20 cellular contexts compared by ENCODE assay signal in genomic region chr12:25797335-25797863, GRCh38.
"Had no signal": no experiment of that assay in that cellular context is flagged by ENCODE, and none has a peak within 500 bp of the region (broad histone marks: within the 10 kb centered on the region; RNA-seq: fewer than 3 reads in every experiment).

No MANE protein-coding gene starts in this region.

- H3K27ac Mint-ChIP-seq: activated B cell treated with CpG ODN at 0.5 μM for 24 hours; activated CD4-positive, alpha-beta memory T cell treated with anti-CD3 and anti-CD28 coated beads for 36 hours; activated naive CD8-positive, alpha-beta T cell treated with anti-CD3 and anti-CD28 coated beads for 36 hours; effector memory CD8-positive, alpha-beta T cell; type B pancreatic cell had no signal

- H3K27me3 ChIP-seq: colonic mucosa, dorsolateral prefrontal cortex, vagina had no signal

- DNase-seq: activated B cell treated with CpG ODN at 0.5 μM for 24 hours; activated CD4-positive, alpha-beta memory T cell treated with anti-CD3 and anti-CD28 coated beads for 36 hours; activated CD4-positive, alpha-beta T cell treated with anti-CD3 and anti-CD28 coated beads for 4 hours; activated naive CD4-positive, alpha-beta T cell treated with Interleukin-2 at 50 U/mL for 16 hours; activated naive CD8-positive, alpha-beta T cell treated with anti-CD3 and anti-CD28 coated beads for 36 hours; activated T-cell treated with anti-CD3 and anti-CD28 coated beads, Interleukin-2, amount 50 U/mL, for 48 hours; colonic mucosa; dorsolateral prefrontal cortex; effector memory CD8-positive, alpha-beta T cell; lower lobe of right lung; mucosa of descending colon; retina; stimulated activated CD4-positive, alpha-beta T cell treated with anti-CD3 and anti-CD28 coated beads, Interleukin-4, amount 100 ng/mL, for 24 hours; stimulated activated naive CD4-positive, alpha-beta T cell treated with Interleukin-2 at 50 U/mL for 16 hours; T1000 had no signal

- H3K27me3 Mint-ChIP-seq: activated CD4-positive, alpha-beta memory T cell treated with anti-CD3 and anti-CD28 coated beads for 36 hours; activated naive CD8-positive, alpha-beta T cell treated with anti-CD3 and anti-CD28 coated beads for 36 hours; effector memory CD8-positive, alpha-beta T cell; type B pancreatic cell had no signal

- H3K36me3 ChIP-seq: colonic mucosa, lower lobe of right lung, thoracic aorta, vagina had no signal

- H3K4me3 ChIP-seq: colonic mucosa, dorsolateral prefrontal cortex, lower lobe of right lung, mucosa of descending colon, thoracic aorta, vagina had no signal

- H3K36me3 Mint-ChIP-seq: activated CD4-positive, alpha-beta memory T cell treated with anti-CD3 and anti-CD28 coated beads for 36 hours; activated naive CD8-positive, alpha-beta T cell treated with anti-CD3 and anti-CD28 coated beads for 36 hours; type B pancreatic cell had no signal

- H3K27ac ChIP-seq: colonic mucosa, dorsolateral prefrontal cortex, lower lobe of right lung, thoracic aorta, vagina had no signal

- H3K4me1 Mint-ChIP-seq: activated B cell treated with CpG ODN at 0.5 μM for 24 hours had no signal

- H3K9me3 Mint-ChIP-seq: activated B cell treated with CpG ODN at 0.5 μM for 24 hours; activated CD4-positive, alpha-beta memory T cell treated with anti-CD3 and anti-CD28 coated beads for 36 hours had no signal

- H3K4me3 Mint-ChIP-seq: activated B cell treated with CpG ODN at 0.5 μM for 24 hours; activated CD4-positive, alpha-beta memory T cell treated with anti-CD3 and anti-CD28 coated beads for 36 hours; activated naive CD8-positive, alpha-beta T cell treated with anti-CD3 and anti-CD28 coated beads for 36 hours; effector memory CD8-positive, alpha-beta T cell; neural crest cell; type B pancreatic cell had no signal

- H3K9me3 ChIP-seq: colonic mucosa, lower lobe of right lung, mucosa of descending colon, thoracic aorta, vagina had no signal

- H3K4me1 ChIP-seq: colonic mucosa, lower lobe of right lung, vagina had no signal

- ATAC-seq: effector memory CD8-positive, alpha-beta T cell; left lobe of liver; mucosa of descending colon had no signal
